In the genomic region with DNA sequence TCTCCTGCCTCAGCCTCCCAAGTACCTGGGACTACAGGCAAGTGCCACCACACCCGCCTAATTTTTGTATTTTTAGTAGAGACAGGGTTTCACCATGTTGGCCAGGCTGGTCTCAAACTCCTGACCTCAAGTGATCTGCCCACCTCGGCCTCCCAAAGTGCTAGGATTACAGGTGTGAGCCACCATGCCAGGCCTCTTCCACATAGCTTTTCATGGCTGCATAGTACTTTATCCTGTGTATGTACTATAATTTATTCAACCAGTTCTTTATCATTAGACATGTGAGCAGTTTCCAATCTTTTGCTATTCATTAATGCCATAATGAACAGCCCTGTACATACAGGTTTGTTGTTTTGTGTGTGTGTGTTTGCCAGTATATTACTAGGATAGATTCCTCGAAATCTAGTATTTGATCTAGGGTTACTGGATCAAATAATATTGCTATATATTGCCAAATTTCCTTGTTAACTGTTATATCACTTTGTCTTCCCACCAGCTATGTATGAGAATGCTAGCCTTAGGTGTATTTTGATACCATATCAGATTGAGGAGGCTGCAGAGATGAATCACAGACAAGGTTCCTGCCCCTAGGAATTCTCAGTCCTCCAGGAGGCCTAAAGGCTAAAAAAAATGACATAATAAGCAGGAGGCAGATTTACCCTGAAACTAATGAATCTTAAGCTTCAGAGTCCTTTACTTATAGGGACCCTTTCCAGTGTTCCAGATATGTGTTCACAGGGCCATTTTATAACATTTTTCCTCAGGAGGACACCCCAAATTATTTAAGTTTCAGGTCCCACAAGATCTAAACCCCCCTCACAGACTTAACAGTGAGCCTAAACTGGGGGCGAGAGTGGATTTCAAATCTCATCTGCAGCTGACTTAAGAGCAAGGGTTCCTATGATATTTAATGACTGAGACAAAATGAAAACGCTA, we compare ENCODE assay signal across 13 cellular contexts. TPM values are rescaled to one million over a fixed set of nuclear protein-coding genes. Genes with fewer than 3 reads are reported as not detected.
A peak's percentile ranks its signal among the peaks of the same experiment; 100 is the strongest.
DNase-seq lines count a peak whose midpoint lies in the region; TF ChIP-seq lines count a peak whose summit lies in the region.
"Had no signal": no experiment of that assay in that cellular context is flagged by ENCODE, and none has a peak within 500 bp of the region (broad histone marks: within the 10 kb centered on the region; RNA-seq: fewer than 3 reads in every experiment).

No MANE protein-coding gene starts in this region.

- H2BK120ac ChIP-seq in trophoblast cell (ENCODE audit: insufficient read depth, low read length, poor library complexity) (no peak overlapping the region), mesendoderm (ENCODE audit: low read depth, low read length) (no peak overlapping the region)

- H3K4me1 ChIP-seq in OCI-LY7 (ENCODE audit: insufficient read depth, low read length, poor library complexity, severe bottlenecking) (peaks cover 31% of the 10 kb centered on the region), ectodermal cell (ENCODE audit: control insufficient read depth, insufficient read depth, low read length) (peaks cover 8% of the 10 kb centered on the region), trophoblast cell (ENCODE audit: control insufficient read depth in 1 of 2, insufficient read depth in 2 of 2, low read length in 2 of 2) (peaks cover 3 to 5% of the 10 kb centered on the region in 2 experiments), mesendoderm (ENCODE audit: control insufficient read depth, low read depth, low read length) (peaks cover 6% of the 10 kb centered on the region)

- H3K9me3 ChIP-seq in OCI-LY7 (ENCODE audit: low read length) = no peaks in the 10 kb centered on the region
- no peaks in the 10 kb centered on the region for H3K9me3 ChIP-seq in ectodermal cell (ENCODE audit: control insufficient read depth, low read length)
- peaks cover 2% of the 10 kb centered on the region for H3K9me3 ChIP-seq in trophoblast cell (ENCODE audit: insufficient read depth, low read depth, low read length)

- H4K91ac ChIP-seq in trophoblast cell (ENCODE audit: low read depth, low read length) = no peak overlapping the region

- POLR2A ChIA-PET in OCI-LY7 (lab: Charles Lee) = no interaction called here

- peak; percentile 17 for DNase-seq in activated CD8-positive, alpha-beta memory T cell treated with anti-CD3 and anti-CD28 coated beads, Interleukin-2, amount 50 U/mL, for 48 hours
- DNase-seq in activated CD8-positive, alpha-beta memory T cell treated with anti-CD3 and anti-CD28 coated beads for 24 hours = no peak
- DNase-seq in OCI-LY7 (ENCODE audit: low spot score) = no peak
- DNase-seq in trophoblast cell = peak; percentile 57 to 82
- DNase-seq in mesendoderm = no peak
- no peak for DNase-seq in effector CD4-positive, alpha-beta T cell
- no peak for DNase-seq in NCI-H2029 (lab: John Stamatoyannopoulos, UW)
- DNase-seq: aorta; GM23248; stimulated activated naive CD4-positive, alpha-beta T cell had no signal

- no peak overlapping the region for H4K5ac ChIP-seq in mesendoderm (ENCODE audit: low read length)

- H3K14ac ChIP-seq in trophoblast cell (ENCODE audit: low read length) = no peak overlapping the region

- peaks cover 7% of the 10 kb centered on the region; the same call in 1 of the 2 replicates for H3K36me3 ChIP-seq in OCI-LY7 (ENCODE audit: insufficient read depth, low read length)
- H3K36me3 ChIP-seq in ectodermal cell (ENCODE audit: control insufficient read depth, insufficient read depth, low read length) = no peaks in the 10 kb centered on the region
- peaks cover 0 to 2% of the 10 kb centered on the region in 2 experiments for H3K36me3 ChIP-seq in trophoblast cell (ENCODE audit: control insufficient read depth in 1 of 2, insufficient read depth in 2 of 2, low read length in 2 of 2)
- H3K36me3 ChIP-seq in mesendoderm (ENCODE audit: control insufficient read depth, insufficient read depth, low read length) = no peaks in the 10 kb centered on the region

- H4K8ac ChIP-seq in trophoblast cell (ENCODE audit: low read depth, low read length) (no peak overlapping the region), mesendoderm (ENCODE audit: low read depth, low read length) (no peak overlapping the region)

- H3K23ac ChIP-seq in trophoblast cell (ENCODE audit: low read length) = no peak overlapping the region
- H3K23ac ChIP-seq in mesendoderm (ENCODE audit: low read length) = no peak overlapping the region

- H3K18ac ChIP-seq in trophoblast cell (ENCODE audit: low read length) (no peak overlapping the region), mesendoderm (ENCODE audit: low read length) (no peak overlapping the region)

- no peak overlapping the region for H2AFZ ChIP-seq in OCI-LY7 (ENCODE audit: low read length)
- no peak overlapping the region for H2AFZ ChIP-seq in trophoblast cell (ENCODE audit: insufficient read depth, low read length, poor library complexity)

- peaks cover 11% of the 10 kb centered on the region for H3K27me3 ChIP-seq in ectodermal cell (ENCODE audit: control insufficient read depth, insufficient read depth, low read length, poor library complexity, severe bottlenecking)
- no peaks in the 10 kb centered on the region for H3K27me3 ChIP-seq in trophoblast cell (ENCODE audit: insufficient read depth, low read length)
- no peaks in the 10 kb centered on the region for H3K27me3 ChIP-seq in mesendoderm (ENCODE audit: insufficient read depth, low read length, poor library complexity)

- no peaks in the 10 kb centered on the region for H3K9me2 ChIP-seq in OCI-LY7 (ENCODE audit: insufficient read depth, low read length)

- H3K56ac ChIP-seq in mesendoderm (ENCODE audit: low read length) = no peak overlapping the region

- H3K79me2 ChIP-seq in OCI-LY7 (ENCODE audit: insufficient read depth, low read depth, low read length) (peaks cover 15% of the 10 kb centered on the region; the same call in 1 of the 2 replicates), trophoblast cell (ENCODE audit: control insufficient read depth, insufficient read depth, low read length, poor library complexity) (peaks cover 5% of the 10 kb centered on the region), mesendoderm (ENCODE audit: control insufficient read depth, insufficient read depth, low read length) (no peaks in the 10 kb centered on the region)

- no peak overlapping the region for H4K12ac ChIP-seq in trophoblast cell (ENCODE audit: low read depth, low read length)

- H3K4ac ChIP-seq in trophoblast cell (ENCODE audit: low read depth, low read length) (no peak overlapping the region), mesendoderm (ENCODE audit: low read depth, low read length) (no peak overlapping the region)

- H3K4me3 ChIP-seq in OCI-LY7 (ENCODE audit: low read depth, low read length, poor library complexity, severe bottlenecking) = no peak overlapping the region
- peak overlapping the region; percentile 67 for H3K4me3 ChIP-seq in ectodermal cell (ENCODE audit: insufficient read depth, low read depth, low read length)
- H3K4me3 ChIP-seq in trophoblast cell (ENCODE audit: low read depth, low read length) = no peak overlapping the region
- no peak overlapping the region for H3K4me3 ChIP-seq in mesendoderm (ENCODE audit: low read length)

- H2BK5ac ChIP-seq in trophoblast cell (ENCODE audit: low read depth, low read length, poor library complexity) (no peak overlapping the region), mesendoderm (ENCODE audit: low read length) (no peak overlapping the region)

- CTCF ChIA-PET in OCI-LY7 (lab: Charles Lee; ENCODE audit: unreplicated experiment) = no interaction called here

- no peak overlapping the region for H3K9ac ChIP-seq in trophoblast cell (ENCODE audit: low read length)
- H3K9ac ChIP-seq in mesendoderm (ENCODE audit: low read length) = no peak overlapping the region

- intact Hi-C loops in OCI-LY7 (cut with micrococcal nuclease; ENCODE audit: unreplicated experiment) = loop anchor here (2.0 to 10.0 kb wide), 3 partner anchors 125 to 305 kb away; partner anchors contain the start of genes CEP85 and LIN28A

- no peak for TF ChIP-seq CTCF in OCI-LY7 (conservative IDR thresholded peaks at IDR 0.05; ENCODE audit: low read length)

- H4K20me1 ChIP-seq in OCI-LY7 (ENCODE audit: insufficient read depth, low read length) = peaks cover 2% of the 10 kb centered on the region; the same call in 1 of the 2 replicates

- TSS peak; percentile 78 for BruUV-seq in OCI-LY7 (replicated peaks; lab: Mats Ljungman, UMichigan)

- peak overlapping the region; percentile 92 for H3K4me2 ChIP-seq in OCI-LY7 (ENCODE audit: low read length)
- H3K4me2 ChIP-seq in trophoblast cell (ENCODE audit: low read length) = no peak overlapping the region
- no peak overlapping the region for H3K4me2 ChIP-seq in mesendoderm (ENCODE audit: low read length)

- WGBS in ectodermal cell, 2 experiments = 90 to 97% methylated on average over 4 of the region's 5 CpGs
- no CpG with 5 or more reads among the region's 5 CpGs for WGBS in trophoblast cell (ENCODE audit: extremely low coverage, insufficient coverage, insufficient read length)
- no CpG with 5 or more reads among the region's 5 CpGs for WGBS in mesendoderm (ENCODE audit: extremely low coverage, insufficient coverage, low lambda C conversion rate)

- H2BK12ac ChIP-seq in trophoblast cell (ENCODE audit: low read length) = no peak overlapping the region

- H3K79me1 ChIP-seq in trophoblast cell (ENCODE audit: low read length) = peaks cover 9% of the 10 kb centered on the region
- H3K79me1 ChIP-seq in mesendoderm (ENCODE audit: low read length) = no peaks in the 10 kb centered on the region

- no peak overlapping the region for H2AK5ac ChIP-seq in trophoblast cell (ENCODE audit: low read length)
- no peak overlapping the region for H2AK5ac ChIP-seq in mesendoderm (ENCODE audit: low read length)

- no peak overlapping the region for H3K27ac ChIP-seq in OCI-LY7 (ENCODE audit: low read depth, low read length, poor library complexity, severe bottlenecking)
- H3K27ac ChIP-seq in ectodermal cell (ENCODE audit: insufficient read depth, low read depth, low read length, poor library complexity, severe bottlenecking) = no peak overlapping the region
- no peak overlapping the region for H3K27ac ChIP-seq in trophoblast cell (ENCODE audit: low read depth, low read length)
- no peak overlapping the region for H3K27ac ChIP-seq in mesendoderm (ENCODE audit: low read depth, low read length)
- H3K27ac ChIP-seq: GM23248 had no signal

- no peak overlapping the region for H2BK15ac ChIP-seq in mesendoderm (replicated peaks; ENCODE audit: low read depth)

RNA-seq across cellular contexts. Expression of gene PDIK1L, which starts 2.1 kb away (rescaled TPM):
- 10.4 and 12.9 TPM in 2 replicates for total RNA-seq in OCI-LY7 (2014; rRNA removed; shearing (Covaris generic))
- total RNA-seq in OCI-LY7 (2022) = 17.2 and 21.3 TPM in 2 replicates
- polyA plus RNA-seq in ectodermal cell (2013, experiment 1 of 4) = 7.3 TPM
- 8.2 TPM for polyA plus RNA-seq in ectodermal cell (2013, experiment 2 of 4)
- polyA plus RNA-seq in ectodermal cell (2013, experiment 3 of 4) = 7.2 TPM
- polyA plus RNA-seq in ectodermal cell (2013, experiment 4 of 4) = 7.4 TPM
- polyA plus RNA-seq in trophoblast cell (2013) = 1.3 and 1.7 TPM in 2 replicates
- 1.2 TPM for polyA plus RNA-seq in mesendoderm (2013, experiment 1 of 2)
- polyA plus RNA-seq in mesendoderm (2013, experiment 2 of 2) = 1.2 TPM

RNA-seq across cellular contexts. Expression of gene TRIM63, which starts 42.1 kb away (rescaled TPM):
- not detected in 2 replicates for total RNA-seq in OCI-LY7 (2014; rRNA removed; shearing (Covaris generic))
- not detected in 2 replicates for total RNA-seq in OCI-LY7 (2022)
- 0.30 TPM for polyA plus RNA-seq in ectodermal cell (2013, experiment 1 of 4)
- 0.46 TPM for polyA plus RNA-seq in ectodermal cell (2013, experiment 2 of 4)
- 0.16 TPM for polyA plus RNA-seq in ectodermal cell (2013, experiment 3 of 4)
- polyA plus RNA-seq in ectodermal cell (2013, experiment 4 of 4) = not detected
- 0.44 and 0.53 TPM in 2 replicates for polyA plus RNA-seq in trophoblast cell (2013)
- polyA plus RNA-seq in mesendoderm (2013, experiment 1 of 2) = not detected
- polyA plus RNA-seq in mesendoderm (2013, experiment 2 of 2) = 0.03 TPM
- total RNA-seq: epithelial cell of proximal tubule, GM23248 had no signal
- polyA plus RNA-seq: GM23248 had no signal

RNA-seq across cellular contexts. Expression of gene FAM110D, which starts 49.4 kb away (rescaled TPM):
- total RNA-seq in OCI-LY7 (2014; rRNA removed; shearing (Covaris generic)) = not detected in 2 replicates
- total RNA-seq in OCI-LY7 (2022) = 0.11 TPM in 1 of 2 replicates, not detected in the other
- 0.57 TPM for polyA plus RNA-seq in ectodermal cell (2013, experiment 1 of 4)
- polyA plus RNA-seq in ectodermal cell (2013, experiment 2 of 4) = 0.59 TPM
- 0.48 TPM for polyA plus RNA-seq in ectodermal cell (2013, experiment 3 of 4)
- 0.57 TPM for polyA plus RNA-seq in ectodermal cell (2013, experiment 4 of 4)
- polyA plus RNA-seq in trophoblast cell (2013) = 0.39 and 0.53 TPM in 2 replicates
- 0.59 TPM for polyA plus RNA-seq in mesendoderm (2013, experiment 1 of 2)
- 0.53 TPM for polyA plus RNA-seq in mesendoderm (2013, experiment 2 of 2)
- total RNA-seq: epithelial cell of proximal tubule, GM23248, RPMI7951 had no signal
- polyA plus RNA-seq: GM23248 had no signal

RNA-seq across cellular contexts. Expression of gene C1orf232, which starts 59.3 kb away (rescaled TPM):
- not detected in 2 replicates for total RNA-seq in OCI-LY7 (2014; rRNA removed; shearing (Covaris generic))
- not detected in 2 replicates for total RNA-seq in OCI-LY7 (2022)
- polyA plus RNA-seq in ectodermal cell (2013, experiment 1 of 4) = not detected
- 0.71 TPM for polyA plus RNA-seq in ectodermal cell (2013, experiment 2 of 4)
- polyA plus RNA-seq in ectodermal cell (2013, experiment 3 of 4) = not detected
- 0.97 TPM for polyA plus RNA-seq in ectodermal cell (2013, experiment 4 of 4)
- polyA plus RNA-seq in trophoblast cell (2013) = not detected in 2 replicates
- polyA plus RNA-seq in mesendoderm (2013, experiment 1 of 2) = not detected
- not detected for polyA plus RNA-seq in mesendoderm (2013, experiment 2 of 2)
- total RNA-seq: aorta, epithelial cell of proximal tubule, GM23248, RPMI7951 had no signal
- polyA plus RNA-seq: aorta, GM23248 had no signal

Comparison
In these comparisons a context has a peak if more than half of its experiments do, and no peak if none do; other contexts are left out.
1. DNase-seq: peak in activated CD8-positive, alpha-beta memory T cell treated with anti-CD3 and anti-CD28 coated beads, Interleukin-2, amount 50 U/mL, for 48 hours (single experiment) and trophoblast cell (2 of 2); none in activated CD8-positive, alpha-beta memory T cell treated with anti-CD3 and anti-CD28 coated beads for 24 hours (single experiment), OCI-LY7 (single experiment), mesendoderm (single experiment), effector CD4-positive, alpha-beta T cell (single experiment) and NCI-H2029 (single experiment).